Comparison of ENCODE assay signal across 20 cellular contexts in genomic region chr3:119673875-119674274, GRCh38. TPM values are rescaled to one million over a fixed set of nuclear protein-coding genes. Genes with fewer than 3 reads are reported as not detected.
"Had no signal": no experiment of that assay in that cellular context is flagged by ENCODE, and none has a peak within 500 bp of the region (broad histone marks: within the 10 kb centered on the region; RNA-seq: fewer than 3 reads in every experiment).

No MANE protein-coding gene starts in this region.

- ATAC-seq: esophagus mucosa; gastrocnemius medialis; left colon; mucosa of descending colon; natural killer cell; right cardiac atrium; stimulated activated naive CD8-positive, alpha-beta T cell treated with anti-CD3 and anti-CD28 coated beads, Interleukin-15, Interleukin-2, amounts not matched to agents 100 U/mL and 50 U/mL, for 24 hours had no signal

- H3K27ac ChIP-seq: dorsolateral prefrontal cortex, suprapubic skin, thyroid gland had no signal

- H3K4me3 ChIP-seq: dorsolateral prefrontal cortex, gastrocnemius medialis, mucosa of descending colon, suprapubic skin, thyroid gland, upper lobe of left lung, uterus had no signal

- H3K27me3 ChIP-seq: dorsolateral prefrontal cortex, gastrocnemius medialis, suprapubic skin, thyroid gland, upper lobe of left lung, uterus had no signal

- DNase-seq: cortex of kidney; dorsolateral prefrontal cortex; effector CD8-positive, alpha-beta T cell; gastrocnemius medialis; immature natural killer cell; left colon; mammary epithelial cell; natural killer cell; small intestine; stimulated activated CD4-positive, alpha-beta T cell treated with anti-CD3 and anti-CD28 coated beads, Interleukin-2, amount 100 ng/mL, for 48 hours; stimulated activated naive CD8-positive, alpha-beta T cell treated with anti-CD3 and anti-CD28 coated beads, Interleukin-15, Interleukin-2, amounts not matched to agents 100 U/mL and 50 U/mL, for 24 hours; thyroid gland; uterus had no signal

- H3K36me3 ChIP-seq: uterus had no signal

- H3K9me3 ChIP-seq: gastrocnemius medialis, mucosa of descending colon, suprapubic skin, thyroid gland, upper lobe of left lung, uterus had no signal

RNA-seq across cellular contexts. Expression of gene CFAP91, which starts 28.9 kb away (rescaled TPM):
- total RNA-seq: esophagus mucosa, osteocyte had no signal
- polyA plus RNA-seq: immature natural killer cell, keratinocyte had no signal
